16 cellular contexts compared by ENCODE assay signal in genomic region chr10:12699756-12700556, GRCh38.
DNase-seq lines count a peak whose midpoint lies in the region; ATAC-seq, FAIRE-seq and TF ChIP-seq lines count a peak whose summit lies in the region.
"Had no signal": no experiment of that assay in that cellular context is flagged by ENCODE, and none has a peak within 500 bp of the region (broad histone marks: within the 10 kb centered on the region; RNA-seq: fewer than 3 reads in every experiment).

No MANE protein-coding gene starts in this region.

- no peak for ATAC-seq in HepG2
- ATAC-seq: foreskin keratinocyte, Panc1 had no signal

- no peak for DNase-seq in activated CD4-positive, alpha-beta T cell treated with anti-CD3 and anti-CD28 coated beads, Interleukin-2, amount 10 ng/mL, durations not matched to agents 24 days and 14 days
- DNase-seq in activated CD4-positive, alpha-beta T cell treated with anti-CD3 and anti-CD28 coated beads for 48 hours: no peak
- DNase-seq in activated naive CD8-positive, alpha-beta T cell treated with anti-CD3 and anti-CD28 coated beads for 36 hours: no peak
- DNase-seq in HepG2 (ENCODE audit: low spot score) (no peak), G401 (ENCODE audit: low spot score) (no peak), HT-29 (ENCODE audit: low spot score) (no peak)
- no peak for DNase-seq in activated CD4-positive, CD25-positive, alpha-beta regulatory T cell (lab: John Stamatoyannopoulos, UW)
- DNase-seq: activated CD8-positive, alpha-beta memory T cell treated with anti-CD3 and anti-CD28 coated beads for 24 hours; COR-L47; NCI-H1436 treated with DMSO at 0.1 percent for 48 hours; NCI-H510A; retina had no signal

- H3K4me3 ChIP-seq in HepG2 (replicated peaks in 1 of 3; ENCODE audit: insufficient read depth in 1 of 3, low read depth in 2 of 3, low read length in 3 of 3): no peak overlapping the region
- no peak overlapping the region for H3K4me3 ChIP-seq in subcutaneous abdominal adipose tissue (ENCODE audit: low read depth in 1 of 5, low read length in 5 of 5)
- H3K4me3 ChIP-seq: upper lobe of left lung had no signal

- intact Hi-C loops in activated CD4-positive, alpha-beta T cell treated with anti-CD3 and anti-CD28 coated beads, Interleukin-2, amount 10 ng/mL, durations not matched to agents 24 days and 14 days (cut with micrococcal nuclease): loop anchor here (1.0 kb wide), 1 partner anchor 11 kb away; no protein-coding TSS in a partner anchor
- intact Hi-C loops in HepG2 (cut with micrococcal nuclease; ENCODE audit: unreplicated experiment): no loop called here

- no peaks in the 10 kb centered on the region for H3K36me3 ChIP-seq in HepG2 (replicated peaks in 1 of 2; ENCODE audit: control insufficient read depth in 1 of 2, insufficient read depth in 2 of 2, low read length in 2 of 2)
- H3K36me3 ChIP-seq in subcutaneous abdominal adipose tissue (ENCODE audit: control insufficient read depth in 5 of 5, insufficient read depth in 5 of 5, low read length in 5 of 5): no peaks in the 10 kb centered on the region
- H3K36me3 ChIP-seq: upper lobe of left lung had no signal

- POLR2A ChIA-PET in HepG2 (lab: Yijun Ruan, JAX): interaction anchor here (0.7 kb wide), 1 partner anchor 54 kb away, joined by 3 read pairs; no protein-coding TSS in a partner anchor

- no peak for TF ChIP-seq CTCF in HepG2 (CRISPR knock-in tag; IDR thresholded peaks at IDR 0.05)

- no peak for TF ChIP-seq POLR2A in HepG2 (IDR thresholded peaks at IDR 0.05; ENCODE audit: insufficient read depth in 1 of 2, low read depth in 2 of 2, low read length in 2 of 2)

- H3K9ac ChIP-seq in HepG2 (ENCODE audit: insufficient read depth, low read depth, low read length) (no peak overlapping the region), subcutaneous abdominal adipose tissue (ENCODE audit: low read length in 5 of 5) (no peak overlapping the region)

- peaks cover 25% of the 10 kb centered on the region for H3K4me1 Mint-ChIP-seq in activated CD4-positive, alpha-beta T cell treated with anti-CD3 and anti-CD28 coated beads, Interleukin-2, amount 10 ng/mL, durations not matched to agents 24 days and 14 days
- H3K4me1 Mint-ChIP-seq in activated naive CD8-positive, alpha-beta T cell treated with anti-CD3 and anti-CD28 coated beads for 36 hours: peaks cover 32% of the 10 kb centered on the region

- H3K27me3 ChIP-seq in HepG2 (ENCODE audit: control insufficient read depth in 1 of 2, insufficient read depth in 2 of 2, low read length in 2 of 2): peaks cover 0 to 3% of the 10 kb centered on the region in 2 experiments; a peak in 4 of 5 replicates
- no peaks in the 10 kb centered on the region for H3K27me3 ChIP-seq in subcutaneous abdominal adipose tissue (ENCODE audit: control insufficient read depth in 5 of 5, insufficient read depth in 4 of 5, low read length in 5 of 5)
- H3K27me3 ChIP-seq: foreskin keratinocyte, upper lobe of left lung had no signal

- peaks cover 2% of the 10 kb centered on the region for H3K36me3 Mint-ChIP-seq in activated CD4-positive, alpha-beta T cell treated with anti-CD3 and anti-CD28 coated beads, Interleukin-2, amount 10 ng/mL, durations not matched to agents 24 days and 14 days (ENCODE audit: low read depth)
- peaks cover 17% of the 10 kb centered on the region for H3K36me3 Mint-ChIP-seq in activated naive CD8-positive, alpha-beta T cell treated with anti-CD3 and anti-CD28 coated beads for 36 hours

- H3K4me1 ChIP-seq in HepG2 (ENCODE audit: insufficient read depth, low read length) (peaks cover 23% of the 10 kb centered on the region), subcutaneous abdominal adipose tissue (ENCODE audit: control insufficient read depth in 5 of 5, insufficient read depth in 5 of 5, low read length in 5 of 5) (peaks cover 8 to 49% (median 29%) of the 10 kb centered on the region in 5 donors)

- no peaks in the 10 kb centered on the region for H3K9me3 ChIP-seq in HepG2 (ENCODE audit: low read length)
- H3K9me3 ChIP-seq in subcutaneous abdominal adipose tissue (ENCODE audit: control insufficient read depth in 5 of 5, low read length in 5 of 5): no peaks in the 10 kb centered on the region
- H3K9me3 ChIP-seq: upper lobe of left lung had no signal

- no peak for TF ChIP-seq EP300 in HepG2 (IDR thresholded peaks at IDR 0.05; ENCODE audit: low read depth in 2 of 2, low read length in 2 of 2)
- TF ChIP-seq EP300 in HepG2 (CRISPR knock-in tag; IDR thresholded peaks at IDR 0.05; ENCODE audit: borderline replicate concordance): no peak

- no peak for FAIRE-seq in HepG2 (lab: Jason Lieb, UNC)

- no peaks in the 10 kb centered on the region for H3K27me3 Mint-ChIP-seq in activated CD4-positive, alpha-beta T cell treated with anti-CD3 and anti-CD28 coated beads, Interleukin-2, amount 10 ng/mL, durations not matched to agents 24 days and 14 days
- no peaks in the 10 kb centered on the region for H3K27me3 Mint-ChIP-seq in activated naive CD8-positive, alpha-beta T cell treated with anti-CD3 and anti-CD28 coated beads for 36 hours

- H4K20me1 ChIP-seq in HepG2 (ENCODE audit: insufficient read depth, low read length): no peaks in the 10 kb centered on the region

- H2AFZ ChIP-seq in HepG2 (ENCODE audit: low read length): no peak overlapping the region

- in situ Hi-C loops in HepG2 (cut with HindIII; ENCODE audit: extremely low pct_ligation_motif_present, low pct_unique_long_range_greater_than_20kb) (no loop called here), G401 (cut with HindIII; ENCODE audit: low sequenced_read_pairs) (no loop called here)

- CTCF ChIA-PET in HepG2 (lab: Yijun Ruan, JAX; ENCODE audit: low intra/inter-chr PET ratio, low total read pairs): no interaction called here

- no peaks in the 10 kb centered on the region for H3K79me2 ChIP-seq in HepG2 (ENCODE audit: insufficient read depth, low read length)

- H3K27ac Mint-ChIP-seq in activated CD4-positive, alpha-beta T cell treated with anti-CD3 and anti-CD28 coated beads, Interleukin-2, amount 10 ng/mL, durations not matched to agents 24 days and 14 days: peak overlapping the region; percentile 87
- H3K27ac Mint-ChIP-seq in activated naive CD8-positive, alpha-beta T cell treated with anti-CD3 and anti-CD28 coated beads for 36 hours: peak overlapping the region; percentile 14

- H3K9me3 Mint-ChIP-seq in activated CD4-positive, alpha-beta T cell treated with anti-CD3 and anti-CD28 coated beads, Interleukin-2, amount 10 ng/mL, durations not matched to agents 24 days and 14 days: no peaks in the 10 kb centered on the region
- peaks cover 4% of the 10 kb centered on the region for H3K9me3 Mint-ChIP-seq in activated naive CD8-positive, alpha-beta T cell treated with anti-CD3 and anti-CD28 coated beads for 36 hours

- TF ChIP-seq RAD21 in HepG2 (CRISPR knock-in tag; IDR thresholded peaks at IDR 0.05): no peak

- 33% methylated on average over 9 of the region's 9 CpGs for WGBS in HepG2 (ENCODE audit: low lambda C conversion rate)

- BruUV-seq in HepG2 (replicated peaks; lab: Mats Ljungman, UMichigan): no TSS peak

- H3K4me2 ChIP-seq in HepG2 (ENCODE audit: low read depth, low read length): 0 out of 2 replicates have a peak overlapping the region, but pooled peaks have one; percentile 1

- H3K27ac ChIP-seq in HepG2 (ENCODE audit: extremely low read length, insufficient read depth, low read length) (no peak overlapping the region), subcutaneous abdominal adipose tissue (ENCODE audit: low read depth, low read length) (peak overlapping the region; percentile 89)
- H3K27ac ChIP-seq: foreskin keratinocyte had no signal

- peak overlapping the region; percentile 6 for H3K4me3 Mint-ChIP-seq in activated CD4-positive, alpha-beta T cell treated with anti-CD3 and anti-CD28 coated beads, Interleukin-2, amount 10 ng/mL, durations not matched to agents 24 days and 14 days
- H3K4me3 Mint-ChIP-seq in activated naive CD8-positive, alpha-beta T cell treated with anti-CD3 and anti-CD28 coated beads for 36 hours: no peak overlapping the region

TF ChIP-seq in HepG2, 621 proteins besides CTCF, POLR2A, EP300 and RAD21:
- no peak for TF ChIP-seq CBFB (CRISPR knock-in tag; IDR thresholded peaks at IDR 0.05)
- no peak for TF ChIP-seq MTERF4 (CRISPR knock-in tag; IDR thresholded peaks at IDR 0.05)
